Comparison of ENCODE assay signal across 1 cellular context in the genomic region with DNA sequence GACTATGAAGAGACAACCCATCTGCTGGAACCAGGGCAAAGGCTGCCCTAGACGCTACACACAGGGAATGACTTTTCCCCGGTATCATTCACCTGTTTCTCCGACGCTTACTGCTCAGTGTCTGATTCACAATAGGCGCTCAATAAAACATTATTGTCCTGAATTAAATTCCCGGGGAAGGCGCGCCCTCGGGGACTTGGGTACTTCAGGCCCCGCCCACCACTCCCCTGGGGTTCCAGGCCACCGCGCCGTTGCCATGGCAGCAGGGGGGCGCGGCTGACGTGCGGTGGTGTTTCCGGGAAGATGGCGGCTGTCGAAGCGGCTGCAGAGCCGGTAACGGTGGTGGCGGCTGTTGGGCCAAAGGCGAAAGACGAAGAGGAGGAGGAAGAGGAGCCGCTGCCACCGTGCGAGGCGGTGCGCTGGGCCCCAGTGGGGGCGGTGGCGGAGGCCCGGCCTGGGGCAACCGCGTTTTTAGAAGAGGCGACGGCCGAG.
TF ChIP-seq lines count a peak whose summit lies in the region.

Gene RUNDC1, plus strand, starts transcription at position 292 of the 492 bp plus-strand sequence. Its CDS starts 12 bp downstream, at position 304.

TF ChIP-seq in K562, 482 proteins besides CTCF, POLR2A, EP300 and RAD21 (continued from another document):
- TF ChIP-seq, protein P1, sequence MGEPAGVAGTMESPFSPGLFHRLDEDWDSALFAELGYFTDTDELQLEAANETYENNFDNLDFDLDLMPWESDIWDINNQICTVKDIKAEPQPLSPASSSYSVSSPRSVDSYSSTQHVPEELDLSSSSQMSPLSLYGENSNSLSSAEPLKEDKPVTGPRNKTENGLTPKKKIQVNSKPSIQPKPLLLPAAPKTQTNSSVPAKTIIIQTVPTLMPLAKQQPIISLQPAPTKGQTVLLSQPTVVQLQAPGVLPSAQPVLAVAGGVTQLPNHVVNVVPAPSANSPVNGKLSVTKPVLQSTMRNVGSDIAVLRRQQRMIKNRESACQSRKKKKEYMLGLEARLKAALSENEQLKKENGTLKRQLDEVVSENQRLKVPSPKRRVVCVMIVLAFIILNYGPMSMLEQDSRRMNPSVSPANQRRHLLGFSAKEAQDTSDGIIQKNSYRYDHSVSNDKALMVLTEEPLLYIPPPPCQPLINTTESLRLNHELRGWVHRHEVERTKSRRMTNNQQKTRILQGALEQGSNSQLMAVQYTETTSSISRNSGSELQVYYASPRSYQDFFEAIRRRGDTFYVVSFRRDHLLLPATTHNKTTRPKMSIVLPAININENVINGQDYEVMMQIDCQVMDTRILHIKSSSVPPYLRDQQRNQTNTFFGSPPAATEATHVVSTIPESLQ (CRISPR knock-in tag; IDR thresholded peaks at IDR 0.05), result no peak
- TF ChIP-seq CSDE1 (IDR thresholded peaks at IDR 0.05) (peak in 1 of 2 experiments; percentile 92; a peak in 2 of 4 replicates), CTBP1 (IDR thresholded peaks at IDR 0.05; ENCODE audit: borderline replicate concordance) (no peak), GATA2 (CRISPR knock-in tag; IDR thresholded peaks at IDR 0.05) (no peak), ZNF253 (CRISPR knock-in tag; conservative IDR thresholded peaks at IDR 0.05) (no peak), ZNF583 (CRISPR knock-in tag; IDR thresholded peaks at IDR 0.05) (no peak), MYNN (IDR thresholded peaks at IDR 0.05) (no peak), MYNN (CRISPR knock-in tag; IDR thresholded peaks at IDR 0.05) (no peak), MECOM (CRISPR knock-in tag; IDR thresholded peaks at IDR 0.05) (no peak), SAFB (IDR thresholded peaks at IDR 0.05; ENCODE audit: borderline replicate concordance, low read depth, low read length) (no peak), SREBF2 (CRISPR knock-in tag; IDR thresholded peaks at IDR 0.05) (no peak), KDM5B (IDR thresholded peaks at IDR 0.05; ENCODE audit: insufficient replicate concordance, low read depth, low read length) (no peak)
TF ChIP-seq in K562: peak in this region for 64.
